ENCODE assay signal across 8 cellular contexts in the genomic region with DNA sequence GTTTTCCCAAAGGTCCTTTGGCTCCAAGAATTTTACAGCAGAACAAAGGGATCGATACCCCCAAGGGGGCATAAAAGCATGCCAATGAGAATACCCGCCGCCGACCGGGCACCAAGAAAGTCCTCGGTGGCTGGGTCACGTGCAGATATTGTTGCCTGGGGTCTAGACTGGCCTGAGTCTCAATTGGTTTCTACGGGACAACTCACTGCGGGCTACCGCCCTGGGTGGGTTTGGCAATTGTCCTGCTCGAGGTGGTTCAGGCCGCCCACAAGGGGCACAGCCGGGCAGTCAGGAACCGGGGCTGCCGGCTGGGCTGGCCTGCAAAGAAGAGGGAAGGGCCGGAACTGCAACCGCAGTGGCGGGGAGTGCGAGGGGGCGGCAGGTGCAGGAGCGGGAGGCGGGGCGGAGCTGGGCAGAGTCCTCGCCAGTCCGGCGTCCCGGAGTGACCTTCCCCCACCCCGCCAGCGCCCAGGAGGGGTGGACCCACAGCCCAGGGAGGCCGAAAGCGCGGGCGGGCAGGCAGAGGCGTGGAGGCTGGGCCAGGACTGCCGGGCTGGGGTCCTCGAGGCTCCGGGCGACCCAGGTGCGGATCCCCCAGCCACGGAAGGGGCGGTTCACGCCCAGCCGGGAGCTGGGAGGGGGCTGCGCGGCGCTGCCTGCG. TPM values are rescaled to one million over a fixed set of nuclear protein-coding genes. Genes with fewer than 3 reads are reported as not detected.
A peak's percentile ranks its signal among the peaks of the same experiment; 100 is the strongest.
DNase-seq lines count a peak whose midpoint lies in the region; ATAC-seq, FAIRE-seq and TF ChIP-seq lines count a peak whose summit lies in the region.

No MANE protein-coding gene starts in this region.

- no peaks in the 10 kb centered on the region for H3K27me3 Mint-ChIP-seq in effector memory CD8-positive, alpha-beta T cell

- H3K27ac ChIP-seq in A549 (peak overlapping the region; percentile 96 to 98), VCaP (peak overlapping the region; percentile 83), mesodermal cell (ENCODE audit: low read depth, low read length, severe bottlenecking) (peak overlapping the region; percentile 86), thymus (ENCODE audit: low read depth) (peak overlapping the region; percentile 25)

- peak overlapping the region; percentile 68 for H3K4me2 ChIP-seq in A549

- WGBS in A549 (ENCODE audit: missing lambda C conversion rate), result 3% methylated on average over 24 of the region's 47 CpGs
- 8 to 10% methylated on average over 27 to 37 of the region's 47 CpGs for WGBS in mesodermal cell (ENCODE audit: insufficient coverage in 2 of 2), 2 experiments
- under 1% methylated on average over 47 of the region's 47 CpGs for WGBS in thymus

- TF ChIP-seq CTCF in A549 (IDR thresholded peaks at IDR 0.05), result no peak
- TF ChIP-seq CTCF in GM10266 (IDR thresholded peaks at IDR 0.05; ENCODE audit: control insufficient read depth, insufficient read depth, low read depth, missing control alignments), result no peak
- no peak for TF ChIP-seq CTCF in VCaP (conservative IDR thresholded peaks at IDR 0.05)

- ATAC-seq in A549 (peak; percentile 42 to 62), HG02642 (IDR thresholded peaks at IDR 0.05; ENCODE audit: poor library complexity, unreplicated experiment) (peak; percentile 42)
- peak; percentile 8 for ATAC-seq in effector memory CD8-positive, alpha-beta T cell (replicated peaks)

- peak overlapping the region in 1 of 2 donors; percentile 53 for H3K27ac Mint-ChIP-seq in effector memory CD8-positive, alpha-beta T cell

- CTCF ChIA-PET in A549 (lab: Yijun Ruan, JAX), result interaction anchor here (0.6 to 3.1 kb wide), 5 partner anchors 22 to 762 kb away, joined by 3 to 17 read pairs (median 5); no protein-coding TSS in a partner anchor

- H3K36me3 Mint-ChIP-seq in effector memory CD8-positive, alpha-beta T cell (ENCODE audit: insufficient read depth), result peaks cover 3% of the 10 kb centered on the region

- POLR2A ChIA-PET in A549 (lab: Yijun Ruan, JAX), result interaction anchor here (0.7 to 2.5 kb wide), 20 partner anchors 8 to 506 kb away, joined by 3 to 9 read pairs (median 3); partner anchors contain the start of genes BLZF1 and NME7

- DNase-seq in A549 (ENCODE audit: low read depth in 1 of 2, low spot score in 1 of 2) (peak; percentile 70 to 85), GM10266 (ENCODE audit: extremely low spot score) (peak; percentile 57), NCI-H1105 treated with DMSO at 0.1 percent for 48 hours (lab: John Stamatoyannopoulos, UW) (peak; percentile 87)
- DNase-seq in effector memory CD8-positive, alpha-beta T cell, result no peak

- peak overlapping the region; percentile 82 to 85 for H3K4me3 Mint-ChIP-seq in effector memory CD8-positive, alpha-beta T cell

- no peak for TF ChIP-seq POLR2A in A549 (IDR thresholded peaks at IDR 0.05; ENCODE audit: low read length)

- H3K4me3 ChIP-seq in A549 (peak overlapping the region; percentile 92), mesodermal cell (ENCODE audit: extremely low read depth, insufficient read depth, low read length, poor library complexity, severe bottlenecking) (peak overlapping the region; percentile 85), thymus (ENCODE audit: low read length) (peak overlapping the region; percentile 79)

- H3K9me3 ChIP-seq in A549, result no peaks in the 10 kb centered on the region
- no peaks in the 10 kb centered on the region for H3K9me3 ChIP-seq in mesodermal cell (ENCODE audit: control insufficient read depth, low read length)
- H3K9me3 ChIP-seq in thymus (ENCODE audit: control insufficient read depth), result no peaks in the 10 kb centered on the region

- H3K4me1 Mint-ChIP-seq in effector memory CD8-positive, alpha-beta T cell (ENCODE audit: low read depth in 2 of 2), result peaks cover 32 to 40% of the 10 kb centered on the region in 2 donors

- no peak for FAIRE-seq in A549 (lab: Jason Lieb, UNC)

- 0 out of 5 replicates have a peak, but pooled peaks of 1 of the 2 experiments have one; percentile 19 for TF ChIP-seq EP300 in A549 (IDR thresholded peaks at IDR 0.05)

- H3K4me1 ChIP-seq in A549 (peaks cover 36% of the 10 kb centered on the region), mesodermal cell (ENCODE audit: control insufficient read depth, insufficient read depth, low read length, poor library complexity, severe bottlenecking) (peaks cover 50% of the 10 kb centered on the region), thymus (ENCODE audit: control insufficient read depth, insufficient read depth, low read length) (peaks cover 9% of the 10 kb centered on the region)

- peaks cover 5% of the 10 kb centered on the region for H3K27me3 ChIP-seq in thymus (ENCODE audit: control insufficient read depth, insufficient read depth)

- no peak; a peak in 1 of 5 replicates for TF ChIP-seq RAD21 in A549 (conservative IDR thresholded peaks at IDR 0.05 in 1 of 2, IDR thresholded peaks at IDR 0.05 in 1 of 2)

- H3K36me3 ChIP-seq in mesodermal cell (ENCODE audit: control insufficient read depth, insufficient read depth, low read length) (no peaks in the 10 kb centered on the region), thymus (ENCODE audit: control insufficient read depth, insufficient read depth) (no peaks in the 10 kb centered on the region)

- no peaks in the 10 kb centered on the region for H3K9me3 Mint-ChIP-seq in effector memory CD8-positive, alpha-beta T cell

TF ChIP-seq in A549, 52 proteins besides CTCF, POLR2A, EP300 and RAD21:
- TF ChIP-seq ESRRA (IDR thresholded peaks at IDR 0.05; ENCODE audit: borderline replicate concordance, low read length), result no peak; the same call in 1 of the 2 replicates
- TF ChIP-seq SMC3 (IDR thresholded peaks at IDR 0.05), result 0 out of 3 replicates have a peak, but pooled peaks have one; percentile 18
- TF ChIP-seq, protein P1, sequence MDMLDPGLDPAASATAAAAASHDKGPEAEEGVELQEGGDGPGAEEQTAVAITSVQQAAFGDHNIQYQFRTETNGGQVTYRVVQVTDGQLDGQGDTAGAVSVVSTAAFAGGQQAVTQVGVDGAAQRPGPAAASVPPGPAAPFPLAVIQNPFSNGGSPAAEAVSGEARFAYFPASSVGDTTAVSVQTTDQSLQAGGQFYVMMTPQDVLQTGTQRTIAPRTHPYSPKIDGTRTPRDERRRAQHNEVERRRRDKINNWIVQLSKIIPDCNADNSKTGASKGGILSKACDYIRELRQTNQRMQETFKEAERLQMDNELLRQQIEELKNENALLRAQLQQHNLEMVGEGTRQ (IDR thresholded peaks at IDR 0.05), result peak; percentile 55; the same call in 1 of the 2 replicates
- TF ChIP-seq TFCP2L1 (CRISPR knock-in tag; IDR thresholded peaks at IDR 0.05), result no peak
- TF ChIP-seq HOXA7 (CRISPR knock-in tag; IDR thresholded peaks at IDR 0.05), result no peak
- TF ChIP-seq MAFK (IDR thresholded peaks at IDR 0.05; ENCODE audit: partially characterized antibody), result no peak
- TF ChIP-seq, protein P2, sequence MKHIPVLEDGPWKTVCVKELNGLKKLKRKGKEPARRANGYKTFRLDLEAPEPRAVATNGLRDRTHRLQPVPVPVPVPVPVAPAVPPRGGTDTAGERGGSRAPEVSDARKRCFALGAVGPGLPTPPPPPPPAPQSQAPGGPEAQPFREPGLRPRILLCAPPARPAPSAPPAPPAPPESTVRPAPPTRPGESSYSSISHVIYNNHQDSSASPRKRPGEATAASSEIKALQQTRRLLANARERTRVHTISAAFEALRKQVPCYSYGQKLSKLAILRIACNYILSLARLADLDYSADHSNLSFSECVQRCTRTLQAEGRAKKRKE (CRISPR knock-in tag; IDR thresholded peaks at IDR 0.05; ENCODE audit: low read depth), result no peak
- TF ChIP-seq FOSB (CRISPR knock-in tag; IDR thresholded peaks at IDR 0.05), result no peak
- no peak for TF ChIP-seq HOXB13 (CRISPR knock-in tag; IDR thresholded peaks at IDR 0.05; ENCODE audit: low read depth)
- TF ChIP-seq E2F6 (IDR thresholded peaks at IDR 0.05; ENCODE audit: borderline replicate concordance, low read depth), result peak; percentile 71
- no peak for TF ChIP-seq CBX8 (IDR thresholded peaks at IDR 0.05)
- no peak for TF ChIP-seq PHF8 (IDR thresholded peaks at IDR 0.05; ENCODE audit: borderline replicate concordance, low read depth)
- TF ChIP-seq MAX (IDR thresholded peaks at IDR 0.05), result peak; percentile 23; the same call in 1 of the 2 replicates

RNA-seq across cellular contexts. Expression of gene ATP1B1, which starts 0.9 kb away (rescaled TPM):
- polyA plus RNA-seq in A549 (2011; rRNA removed) (323 and 377 TPM in 2 replicates), A549 (2017; fragmentation: RNase III; extraction: RNeasy Plus Mini Kit Qiagen cat#74134 plus additional on column Dnase treatment) (215 to 313 TPM (median 303 TPM) in 3 replicates), thymus (41.8 TPM)
- 74.7 and 88.8 TPM in 2 replicates for polyA plus RNA-seq in A549 (2012; cell fraction: cytosol; rRNA removed)
- 51.7 and 61.3 TPM in 2 replicates for polyA plus RNA-seq in A549 (2012; cell fraction: nucleus; rRNA removed)
- polyA minus RNA-seq in A549 (2011; rRNA and poly(A)+ RNA removed), result 112 and 115 TPM in 2 replicates
- 110 TPM for polyA plus RNA-seq in mesodermal cell (2013, experiment 1 of 2)
- 121 TPM for polyA plus RNA-seq in mesodermal cell (2013, experiment 2 of 2)

Comparison
In these comparisons a context has a peak if more than half of its experiments do, and no peak if none do; other contexts are left out.
1. DNase-seq: peak in A549 (2 of 2), GM10266 (single experiment) and NCI-H1105 treated with DMSO at 0.1 percent for 48 hours (single experiment); none in effector memory CD8-positive, alpha-beta T cell (0 of 3).
2. H3K27ac ChIP-seq: peak in every context shown above with its lines; median percentile 97 in A549; 86 in mesodermal cell; 83 in VCaP; 25 in thymus.
3. Peak in every context shown above with its lines, with median percentiles within 50 percentile points of each other: ATAC-seq and H3K4me3 ChIP-seq.